ENCODE assay signal across 8 cellular contexts in genomic region chr18:13112982-13113381, GRCh38.
DNase-seq lines count a peak whose midpoint lies in the region; ATAC-seq, FAIRE-seq and TF ChIP-seq lines count a peak whose summit lies in the region.

No MANE protein-coding gene starts in this region.

- FAIRE-seq in GM12892 (lab: Jason Lieb, UNC), result peak; percentile 9

- no peak for TF ChIP-seq POLR2A in GM12892 (IDR thresholded peaks at IDR 0.05; ENCODE audit: low read depth, low read length)

- TF ChIP-seq CTCF in fibroblast of the aortic adventitia (IDR thresholded peaks at IDR 0.05; ENCODE audit: insufficient read depth, low read length), result peak; percentile 32

- ATAC-seq in GM21737 (IDR thresholded peaks at IDR 0.05; ENCODE audit: unreplicated experiment) (no peak), HG02571 (IDR thresholded peaks at IDR 0.05; ENCODE audit: unreplicated experiment) (no peak)

- no peak overlapping the region for H3K4me3 ChIP-seq in fibroblast of the aortic adventitia (ENCODE audit: low read depth, low read length)

- DNase-seq in GM12892 (ENCODE audit: insufficient read length) (no peak), RKO (ENCODE audit: low spot score) (peak; percentile 29), fibroblast of the aortic adventitia (ENCODE audit: low read depth) (peak; percentile 14), occipital lobe (lab: John Stamatoyannopoulos, UW) (peak; percentile 52), NCI-H1048 (lab: John Stamatoyannopoulos, UW) (no peak), dedifferentiated amniotic fluid mesenchymal stem cell (ENCODE audit: extremely low spot score) (no peak)

Comparison
In these comparisons a context has a peak if more than half of its experiments do, and no peak if none do; other contexts are left out.
1. DNase-seq: peak in RKO (single experiment), fibroblast of the aortic adventitia (single experiment) and occipital lobe (single experiment); none in GM12892 (single experiment), NCI-H1048 (single experiment) and dedifferentiated amniotic fluid mesenchymal stem cell (single experiment).